ENCODE assay signal across 1 cellular context in genomic region chr13:30585748-30586262, GRCh38.
TF ChIP-seq lines count a peak whose summit lies in the region.

No MANE protein-coding gene starts in this region.

TF ChIP-seq in K562, 482 proteins besides CTCF, POLR2A, EP300 and RAD21 (continued from another document and continues in another):
- peak; percentile 30 for TF ChIP-seq CCNT2 (IDR thresholded peaks at IDR 0.05; ENCODE audit: borderline replicate concordance, extremely low read depth, insufficient read length, low read depth, low read length)
- no peak for TF ChIP-seq ZFP36 (IDR thresholded peaks at IDR 0.05; ENCODE audit: low read depth, low read length, partially characterized antibody)
- no peak for TF ChIP-seq ZNF253 (CRISPR knock-in tag; conservative IDR thresholded peaks at IDR 0.05)
- no peak for TF ChIP-seq ETV5 (CRISPR knock-in tag; IDR thresholded peaks at IDR 0.05; ENCODE audit: low read depth)
- no peak for TF ChIP-seq ZNF696 (CRISPR knock-in tag; conservative IDR thresholded peaks at IDR 0.05)
- TF ChIP-seq SMARCE1 (IDR thresholded peaks at IDR 0.05) = peak; percentile 58; the same call in 1 of the 2 replicates
- no peak for TF ChIP-seq FOXK1 (CRISPR knock-in tag; IDR thresholded peaks at IDR 0.05; ENCODE audit: borderline replicate concordance)
- no peak for TF ChIP-seq ZNF639 (CRISPR knock-in tag; conservative IDR thresholded peaks at IDR 0.05 in 1 of 2, IDR thresholded peaks at IDR 0.05 in 1 of 2)
- peak; percentile 67 for TF ChIP-seq TCF3 (CRISPR knock-in tag; IDR thresholded peaks at IDR 0.05)
- TF ChIP-seq SIRT6 (IDR thresholded peaks at IDR 0.05; ENCODE audit: low read depth, low read length) = no peak
- no peak for TF ChIP-seq ETS1 (conservative IDR thresholded peaks at IDR 0.05; ENCODE audit: control insufficient read depth, low read depth, low read length)
- no peak for TF ChIP-seq ARID3B (CRISPR knock-in tag; IDR thresholded peaks at IDR 0.05; ENCODE audit: borderline replicate concordance)
- TF ChIP-seq GMEB1 (CRISPR knock-in tag; IDR thresholded peaks at IDR 0.05) = no peak
- TF ChIP-seq ZBTB7A (IDR thresholded peaks at IDR 0.05; ENCODE audit: borderline replicate concordance, control insufficient read depth, low read depth, low read length) = no peak
- TF ChIP-seq SAP30 (IDR thresholded peaks at IDR 0.05; ENCODE audit: borderline replicate concordance, insufficient read depth, low read depth, low read length, poor library complexity, severe bottlenecking) = no peak
- TF ChIP-seq ZNF324 (CRISPR knock-in tag; IDR thresholded peaks at IDR 0.05) = no peak
- TF ChIP-seq ZNF561 (CRISPR knock-in tag; conservative IDR thresholded peaks at IDR 0.05) = no peak
- 0 out of 2 replicates have a peak, but pooled peaks have one; percentile 16 for TF ChIP-seq GATA2 (CRISPR knock-in tag; IDR thresholded peaks at IDR 0.05)
- no peak for TF ChIP-seq ZNF165 (CRISPR knock-in tag; IDR thresholded peaks at IDR 0.05; ENCODE audit: borderline replicate concordance)
- peak; percentile 20; the same call in 1 of the 2 replicates for TF ChIP-seq STAT5A (IDR thresholded peaks at IDR 0.05; ENCODE audit: borderline replicate concordance, low read length)
- TF ChIP-seq TCFL5 (CRISPR knock-in tag; conservative IDR thresholded peaks at IDR 0.05) = no peak
- no peak for TF ChIP-seq ZNF24 (IDR thresholded peaks at IDR 0.05)
- TF ChIP-seq E4F1 (CRISPR knock-in tag; IDR thresholded peaks at IDR 0.05; ENCODE audit: borderline replicate concordance) = no peak
- no peak for TF ChIP-seq ZBTB26 (CRISPR knock-in tag; IDR thresholded peaks at IDR 0.05)
- TF ChIP-seq ZZZ3 (IDR thresholded peaks at IDR 0.05) = no peak
- TF ChIP-seq BACH1 (tag; IDR thresholded peaks at IDR 0.05) = 0 out of 2 replicates have a peak, but pooled peaks have one; percentile 22
- no peak for TF ChIP-seq BCL6 (CRISPR knock-in tag; IDR thresholded peaks at IDR 0.05)
- no peak for TF ChIP-seq TAF9B (IDR thresholded peaks at IDR 0.05; ENCODE audit: partially characterized antibody)
- TF ChIP-seq MAFG (tag; conservative IDR thresholded peaks at IDR 0.05) = peak; percentile 77
- no peak for TF ChIP-seq EP400 (IDR thresholded peaks at IDR 0.05)
- TF ChIP-seq ID3 (CRISPR knock-in tag; IDR thresholded peaks at IDR 0.05) = no peak
- no peak for TF ChIP-seq ID3 (tag; IDR thresholded peaks at IDR 0.05)
- no peak for TF ChIP-seq ATF2 (CRISPR knock-in tag; IDR thresholded peaks at IDR 0.05)
- no peak for TF ChIP-seq ZNF41 (CRISPR knock-in tag; conservative IDR thresholded peaks at IDR 0.05)
- TF ChIP-seq ZNF592 (IDR thresholded peaks at IDR 0.05) = no peak
- TF ChIP-seq MIER1 (IDR thresholded peaks at IDR 0.05; ENCODE audit: low read depth) = no peak
- peak; percentile 25; the same call in 1 of the 2 replicates for TF ChIP-seq NFIC (IDR thresholded peaks at IDR 0.05)
- TF ChIP-seq FOXA3 (CRISPR knock-in tag; conservative IDR thresholded peaks at IDR 0.05 in 1 of 2, IDR thresholded peaks at IDR 0.05 in 1 of 2) = peak; percentile 74 to 89
- TF ChIP-seq CBX1 (IDR thresholded peaks at IDR 0.05; ENCODE audit: low read depth) = no peak
- no peak for TF ChIP-seq KAT8 (IDR thresholded peaks at IDR 0.05; ENCODE audit: low read depth)
- TF ChIP-seq ATF7 (IDR thresholded peaks at IDR 0.05) = 0 out of 2 replicates have a peak, but pooled peaks have one; percentile 15
- no peak for TF ChIP-seq BRD9 (IDR thresholded peaks at IDR 0.05; ENCODE audit: low read depth, partially characterized antibody)
- TF ChIP-seq TEAD4 (IDR thresholded peaks at IDR 0.05; ENCODE audit: low read length) = peak; percentile 76
- no peak for TF ChIP-seq TEAD4 (CRISPR knock-in tag; IDR thresholded peaks at IDR 0.05; ENCODE audit: borderline replicate concordance)
- no peak for TF ChIP-seq KDM2B (CRISPR knock-in tag; IDR thresholded peaks at IDR 0.05)
- TF ChIP-seq TGIF2 (CRISPR knock-in tag; IDR thresholded peaks at IDR 0.05) = no peak
- TF ChIP-seq FOXK2 (conservative IDR thresholded peaks at IDR 0.05 in 1 of 2, IDR thresholded peaks at IDR 0.05 in 1 of 2; ENCODE audit: low read depth in 2 of 2) = peak; percentile 86 to 89
- no peak for TF ChIP-seq CCAR2 (IDR thresholded peaks at IDR 0.05; ENCODE audit: low read depth, low read length)
- TF ChIP-seq POLR2H (tag; IDR thresholded peaks at IDR 0.05; ENCODE audit: low read depth) = no peak
- no peak for TF ChIP-seq HSF4 (CRISPR knock-in tag; IDR thresholded peaks at IDR 0.05; ENCODE audit: borderline replicate concordance)
- no peak for TF ChIP-seq ZNF584 (CRISPR knock-in tag; IDR thresholded peaks at IDR 0.05; ENCODE audit: low read depth)
- TF ChIP-seq MYBL2 (IDR thresholded peaks at IDR 0.05; ENCODE audit: low read depth) = no peak
- no peak for TF ChIP-seq MYBL2 (CRISPR knock-in tag; IDR thresholded peaks at IDR 0.05; ENCODE audit: borderline replicate concordance)
- TF ChIP-seq ZNF75A (CRISPR knock-in tag; IDR thresholded peaks at IDR 0.05) = no peak
- TF ChIP-seq ELF4 (CRISPR knock-in tag; IDR thresholded peaks at IDR 0.05) = no peak
- no peak for TF ChIP-seq E2F1 (CRISPR knock-in tag; IDR thresholded peaks at IDR 0.05)
- TF ChIP-seq MTA3 (IDR thresholded peaks at IDR 0.05; ENCODE audit: borderline replicate concordance) = no peak
